1 cellular context compared by ENCODE assay signal in genomic region chr21:25508364-25508763, GRCh38.
TF ChIP-seq lines count a peak whose summit lies in the region.

No MANE protein-coding gene starts in this region.

TF ChIP-seq in IMR-90, 13 proteins besides CTCF, POLR2A, EP300 and RAD21:
- TF ChIP-seq ELK1 (IDR thresholded peaks at IDR 0.05; ENCODE audit: borderline replicate concordance, low read depth, low read length) (no peak), USF2 (IDR thresholded peaks at IDR 0.05; ENCODE audit: low read depth, low read length) (no peak), MAFK (IDR thresholded peaks at IDR 0.05; ENCODE audit: low read depth, low read length) (no peak), MAZ (IDR thresholded peaks at IDR 0.05; ENCODE audit: borderline replicate concordance, low read depth, low read length) (no peak), NFE2L2 (IDR thresholded peaks at IDR 0.05; ENCODE audit: low read depth, low read length) (no peak), SMC3 (IDR thresholded peaks at IDR 0.05; ENCODE audit: low read depth, low read length) (no peak), BHLHE40 (IDR thresholded peaks at IDR 0.05; ENCODE audit: low read depth, low read length) (no peak), CEBPB (IDR thresholded peaks at IDR 0.05; ENCODE audit: low read depth, low read length) (no peak), FOS (IDR thresholded peaks at IDR 0.05; ENCODE audit: low read depth, low read length) (no peak), CHD1 (IDR thresholded peaks at IDR 0.05; ENCODE audit: low read depth, low read length) (no peak), MXI1 (IDR thresholded peaks at IDR 0.05; ENCODE audit: borderline replicate concordance, low read depth, low read length) (no peak), RFX5 (IDR thresholded peaks at IDR 0.05; ENCODE audit: low read depth, low read length) (no peak), RCOR1 (IDR thresholded peaks at IDR 0.05; ENCODE audit: insufficient replicate concordance, low read length) (no peak)
